In the genomic region with DNA sequence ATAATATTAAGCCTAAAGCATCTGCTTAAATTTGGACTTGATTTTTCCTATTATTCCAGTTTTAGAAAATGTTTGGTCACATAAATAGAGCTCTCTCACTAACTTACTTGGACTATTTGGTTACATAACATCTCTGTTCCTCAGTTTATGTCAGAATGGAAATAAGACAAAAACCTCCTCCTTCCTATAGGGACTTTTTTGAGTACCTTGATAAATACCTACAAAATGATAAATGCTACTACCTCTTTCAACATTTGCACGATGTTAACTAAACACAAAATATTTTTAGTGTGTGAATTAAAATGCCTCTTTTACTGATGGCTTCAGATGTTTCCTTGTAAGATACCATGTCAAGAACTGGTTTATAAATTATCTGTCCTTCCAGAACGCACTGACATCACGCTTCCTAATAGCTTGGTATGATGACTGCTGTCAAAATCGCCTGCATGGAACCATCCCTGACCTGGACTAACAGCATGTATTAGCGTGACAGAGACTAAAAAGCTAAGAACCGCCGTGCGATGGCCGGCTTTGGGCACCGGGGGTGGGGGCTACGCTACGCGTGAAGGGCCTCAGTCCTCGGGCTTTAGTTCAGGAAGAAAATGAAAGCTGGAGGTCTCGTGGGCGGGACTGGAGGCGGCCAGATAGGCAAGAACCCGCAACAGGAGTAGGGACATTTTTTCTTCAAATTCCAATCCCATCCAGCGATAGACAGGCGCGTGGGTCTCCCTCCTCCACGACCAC, we compare ENCODE assay signal across 1 cellular context.
TF ChIP-seq lines count a peak whose summit lies in the region.

No MANE protein-coding gene starts in this region.

TF ChIP-seq in GM23338, 12 proteins besides CTCF, POLR2A, EP300 and RAD21 (continued from another document):
- no peak for TF ChIP-seq NANOG (IDR thresholded peaks at IDR 0.05; ENCODE audit: borderline replicate concordance)
- TF ChIP-seq, protein P1, sequence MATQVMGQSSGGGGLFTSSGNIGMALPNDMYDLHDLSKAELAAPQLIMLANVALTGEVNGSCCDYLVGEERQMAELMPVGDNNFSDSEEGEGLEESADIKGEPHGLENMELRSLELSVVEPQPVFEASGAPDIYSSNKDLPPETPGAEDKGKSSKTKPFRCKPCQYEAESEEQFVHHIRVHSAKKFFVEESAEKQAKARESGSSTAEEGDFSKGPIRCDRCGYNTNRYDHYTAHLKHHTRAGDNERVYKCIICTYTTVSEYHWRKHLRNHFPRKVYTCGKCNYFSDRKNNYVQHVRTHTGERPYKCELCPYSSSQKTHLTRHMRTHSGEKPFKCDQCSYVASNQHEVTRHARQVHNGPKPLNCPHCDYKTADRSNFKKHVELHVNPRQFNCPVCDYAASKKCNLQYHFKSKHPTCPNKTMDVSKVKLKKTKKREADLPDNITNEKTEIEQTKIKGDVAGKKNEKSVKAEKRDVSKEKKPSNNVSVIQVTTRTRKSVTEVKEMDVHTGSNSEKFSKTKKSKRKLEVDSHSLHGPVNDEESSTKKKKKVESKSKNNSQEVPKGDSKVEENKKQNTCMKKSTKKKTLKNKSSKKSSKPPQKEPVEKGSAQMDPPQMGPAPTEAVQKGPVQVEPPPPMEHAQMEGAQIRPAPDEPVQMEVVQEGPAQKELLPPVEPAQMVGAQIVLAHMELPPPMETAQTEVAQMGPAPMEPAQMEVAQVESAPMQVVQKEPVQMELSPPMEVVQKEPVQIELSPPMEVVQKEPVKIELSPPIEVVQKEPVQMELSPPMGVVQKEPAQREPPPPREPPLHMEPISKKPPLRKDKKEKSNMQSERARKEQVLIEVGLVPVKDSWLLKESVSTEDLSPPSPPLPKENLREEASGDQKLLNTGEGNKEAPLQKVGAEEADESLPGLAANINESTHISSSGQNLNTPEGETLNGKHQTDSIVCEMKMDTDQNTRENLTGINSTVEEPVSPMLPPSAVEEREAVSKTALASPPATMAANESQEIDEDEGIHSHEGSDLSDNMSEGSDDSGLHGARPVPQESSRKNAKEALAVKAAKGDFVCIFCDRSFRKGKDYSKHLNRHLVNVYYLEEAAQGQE (IDR thresholded peaks at IDR 0.05; ENCODE audit: unreplicated experiment): no peak
- TF ChIP-seq, protein P2, sequence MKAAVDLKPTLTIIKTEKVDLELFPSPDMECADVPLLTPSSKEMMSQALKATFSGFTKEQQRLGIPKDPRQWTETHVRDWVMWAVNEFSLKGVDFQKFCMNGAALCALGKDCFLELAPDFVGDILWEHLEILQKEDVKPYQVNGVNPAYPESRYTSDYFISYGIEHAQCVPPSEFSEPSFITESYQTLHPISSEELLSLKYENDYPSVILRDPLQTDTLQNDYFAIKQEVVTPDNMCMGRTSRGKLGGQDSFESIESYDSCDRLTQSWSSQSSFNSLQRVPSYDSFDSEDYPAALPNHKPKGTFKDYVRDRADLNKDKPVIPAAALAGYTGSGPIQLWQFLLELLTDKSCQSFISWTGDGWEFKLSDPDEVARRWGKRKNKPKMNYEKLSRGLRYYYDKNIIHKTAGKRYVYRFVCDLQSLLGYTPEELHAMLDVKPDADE (IDR thresholded peaks at IDR 0.05): no peak
